Comparison of ENCODE assay signal across 1 cellular context in the genomic region with DNA sequence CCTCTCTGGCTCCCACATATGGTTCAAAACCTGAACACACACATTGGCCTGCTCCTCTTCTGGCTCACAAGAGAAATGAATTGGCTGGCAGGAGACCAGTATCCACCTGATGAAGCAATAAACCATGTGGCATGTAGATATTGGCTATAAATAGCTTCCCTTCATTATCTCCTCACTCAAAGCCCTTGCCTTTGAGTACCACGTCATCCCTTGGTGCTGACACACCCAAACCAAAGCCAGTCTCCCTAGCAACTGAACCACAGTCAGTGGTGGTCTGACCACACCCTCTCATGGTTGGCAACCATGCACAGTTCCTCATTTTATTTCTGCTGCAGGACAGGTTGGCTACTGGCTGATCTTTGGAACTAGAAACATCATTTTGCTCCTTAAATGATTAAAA.
TF ChIP-seq lines count a peak whose summit lies in the region.

No MANE protein-coding gene starts in this region.

TF ChIP-seq in K562, 482 proteins besides CTCF, POLR2A, EP300 and RAD21 (continued from another document and continues in another):
- TF ChIP-seq, protein P1, sequence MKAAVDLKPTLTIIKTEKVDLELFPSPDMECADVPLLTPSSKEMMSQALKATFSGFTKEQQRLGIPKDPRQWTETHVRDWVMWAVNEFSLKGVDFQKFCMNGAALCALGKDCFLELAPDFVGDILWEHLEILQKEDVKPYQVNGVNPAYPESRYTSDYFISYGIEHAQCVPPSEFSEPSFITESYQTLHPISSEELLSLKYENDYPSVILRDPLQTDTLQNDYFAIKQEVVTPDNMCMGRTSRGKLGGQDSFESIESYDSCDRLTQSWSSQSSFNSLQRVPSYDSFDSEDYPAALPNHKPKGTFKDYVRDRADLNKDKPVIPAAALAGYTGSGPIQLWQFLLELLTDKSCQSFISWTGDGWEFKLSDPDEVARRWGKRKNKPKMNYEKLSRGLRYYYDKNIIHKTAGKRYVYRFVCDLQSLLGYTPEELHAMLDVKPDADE (conservative IDR thresholded peaks at IDR 0.05; ENCODE audit: control insufficient read depth, low read depth, low read length): no peak
- TF ChIP-seq ATF7 (IDR thresholded peaks at IDR 0.05) (peak; percentile 60; the same call in 1 of the 2 replicates), HDAC2 (IDR thresholded peaks at IDR 0.05) (no peak), TARDBP (IDR thresholded peaks at IDR 0.05) (no peak), SMARCA4 (IDR thresholded peaks at IDR 0.05) (peak; percentile 18; the same call in 1 of the 2 replicates), FOXJ3 (CRISPR knock-in tag; IDR thresholded peaks at IDR 0.05) (no peak), ZNF3 (CRISPR knock-in tag; IDR thresholded peaks at IDR 0.05) (no peak), ZFP36 (IDR thresholded peaks at IDR 0.05; ENCODE audit: low read depth, low read length, partially characterized antibody) (no peak), L3MBTL2 (IDR thresholded peaks at IDR 0.05) (no peak), ZBTB8A (IDR thresholded peaks at IDR 0.05; ENCODE audit: partially characterized antibody) (no peak), NFIC (IDR thresholded peaks at IDR 0.05) (peak; percentile 39; the same call in 1 of the 2 replicates), IFI16 (CRISPR knock-in tag; IDR thresholded peaks at IDR 0.05) (no peak), KLF16 (IDR thresholded peaks at IDR 0.05) (peak; percentile 69), HOXB6 (CRISPR knock-in tag; IDR thresholded peaks at IDR 0.05; ENCODE audit: borderline replicate concordance) (no peak), ESRRA (IDR thresholded peaks at IDR 0.05; ENCODE audit: borderline replicate concordance, low read depth) (no peak; the same call in 1 of the 2 replicates), ELF2 (CRISPR knock-in tag; IDR thresholded peaks at IDR 0.05) (no peak), HMGN3 (IDR thresholded peaks at IDR 0.05; ENCODE audit: borderline replicate concordance, extremely low read depth, insufficient read length, low read depth, low read length) (no peak), OTX1 (CRISPR knock-in tag; IDR thresholded peaks at IDR 0.05) (no peak), TAL1 (IDR thresholded peaks at IDR 0.05) (peak; percentile 66), POLR2AphosphoS5 (IDR thresholded peaks at IDR 0.05; ENCODE audit: control insufficient read depth, insufficient read depth, low read depth, low read length) (peak; percentile 45; the same call in 1 of the 2 replicates), ZNF431 (CRISPR knock-in tag; IDR thresholded peaks at IDR 0.05) (no peak), CEBPB (tag; IDR thresholded peaks at IDR 0.05) (peak; percentile 93), HMG20B (CRISPR knock-in tag; IDR thresholded peaks at IDR 0.05) (no peak), KAT2B (IDR thresholded peaks at IDR 0.05; ENCODE audit: low read depth, low read length) (no peak), ZFPM2 (CRISPR knock-in tag; IDR thresholded peaks at IDR 0.05) (no peak), MTA2 (IDR thresholded peaks at IDR 0.05; ENCODE audit: low read depth) (no peak), TFAM (CRISPR knock-in tag; conservative IDR thresholded peaks at IDR 0.05) (no peak), PTRF (tag; IDR thresholded peaks at IDR 0.05) (no peak), RBM17 (IDR thresholded peaks at IDR 0.05; ENCODE audit: borderline replicate concordance, low read depth, low read length) (no peak), ZNF175 (CRISPR knock-in tag; IDR thresholded peaks at IDR 0.05; ENCODE audit: low read depth) (no peak), SIN3B (IDR thresholded peaks at IDR 0.05; ENCODE audit: low read depth) (no peak), ARHGAP35 (IDR thresholded peaks at IDR 0.05; ENCODE audit: partially characterized antibody) (no peak), NR2F6 (CRISPR knock-in tag; IDR thresholded peaks at IDR 0.05) (no peak), SMARCA5 (IDR thresholded peaks at IDR 0.05) (no peak), MAFK (IDR thresholded peaks at IDR 0.05; ENCODE audit: low read length) (no peak), CREM (IDR thresholded peaks at IDR 0.05; ENCODE audit: low read depth) (peak; percentile 81), MCM7 (IDR thresholded peaks at IDR 0.05) (no peak), SAFB (IDR thresholded peaks at IDR 0.05; ENCODE audit: borderline replicate concordance, low read depth, low read length) (no peak), RBM22 (IDR thresholded peaks at IDR 0.05; ENCODE audit: low read depth, low read length, poor library complexity, severe bottlenecking) (no peak)
- TF ChIP-seq, protein P2, sequence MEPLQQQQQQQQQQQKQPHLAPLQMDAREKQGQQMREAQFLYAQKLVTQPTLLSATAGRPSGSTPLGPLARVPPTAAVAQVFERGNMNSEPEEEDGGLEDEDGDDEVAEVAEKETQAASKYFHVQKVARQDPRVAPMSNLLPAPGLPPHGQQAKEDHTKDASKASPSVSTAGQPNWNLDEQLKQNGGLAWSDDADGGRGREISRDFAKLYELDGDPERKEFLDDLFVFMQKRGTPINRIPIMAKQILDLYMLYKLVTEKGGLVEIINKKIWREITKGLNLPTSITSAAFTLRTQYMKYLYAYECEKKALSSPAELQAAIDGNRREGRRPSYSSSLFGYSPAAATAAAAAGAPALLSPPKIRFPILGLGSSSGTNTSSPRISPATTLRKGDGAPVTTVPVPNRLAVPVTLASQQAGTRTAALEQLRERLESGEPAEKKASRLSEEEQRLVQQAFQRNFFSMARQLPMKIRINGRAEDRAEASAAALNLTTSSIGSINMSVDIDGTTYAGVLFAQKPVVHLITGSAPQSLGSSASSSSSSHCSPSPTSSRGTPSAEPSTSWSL (CRISPR knock-in tag; IDR thresholded peaks at IDR 0.05; ENCODE audit: borderline replicate concordance): no peak
- TF ChIP-seq, protein P3, sequence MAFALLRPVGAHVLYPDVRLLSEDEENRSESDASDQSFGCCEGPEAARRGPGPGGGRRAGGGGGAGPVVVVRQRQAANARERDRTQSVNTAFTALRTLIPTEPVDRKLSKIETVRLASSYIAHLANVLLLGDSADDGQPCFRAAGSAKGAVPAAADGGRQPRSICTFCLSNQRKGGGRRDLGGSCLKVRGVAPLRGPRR (CRISPR knock-in tag; IDR thresholded peaks at IDR 0.05): no peak
- TF ChIP-seq, protein P4, sequence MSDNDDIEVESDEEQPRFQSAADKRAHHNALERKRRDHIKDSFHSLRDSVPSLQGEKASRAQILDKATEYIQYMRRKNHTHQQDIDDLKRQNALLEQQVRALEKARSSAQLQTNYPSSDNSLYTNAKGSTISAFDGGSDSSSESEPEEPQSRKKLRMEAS (CRISPR knock-in tag; IDR thresholded peaks at IDR 0.05): peak; percentile 49; the same call in 1 of the 2 replicates
- TF ChIP-seq, protein P5, sequence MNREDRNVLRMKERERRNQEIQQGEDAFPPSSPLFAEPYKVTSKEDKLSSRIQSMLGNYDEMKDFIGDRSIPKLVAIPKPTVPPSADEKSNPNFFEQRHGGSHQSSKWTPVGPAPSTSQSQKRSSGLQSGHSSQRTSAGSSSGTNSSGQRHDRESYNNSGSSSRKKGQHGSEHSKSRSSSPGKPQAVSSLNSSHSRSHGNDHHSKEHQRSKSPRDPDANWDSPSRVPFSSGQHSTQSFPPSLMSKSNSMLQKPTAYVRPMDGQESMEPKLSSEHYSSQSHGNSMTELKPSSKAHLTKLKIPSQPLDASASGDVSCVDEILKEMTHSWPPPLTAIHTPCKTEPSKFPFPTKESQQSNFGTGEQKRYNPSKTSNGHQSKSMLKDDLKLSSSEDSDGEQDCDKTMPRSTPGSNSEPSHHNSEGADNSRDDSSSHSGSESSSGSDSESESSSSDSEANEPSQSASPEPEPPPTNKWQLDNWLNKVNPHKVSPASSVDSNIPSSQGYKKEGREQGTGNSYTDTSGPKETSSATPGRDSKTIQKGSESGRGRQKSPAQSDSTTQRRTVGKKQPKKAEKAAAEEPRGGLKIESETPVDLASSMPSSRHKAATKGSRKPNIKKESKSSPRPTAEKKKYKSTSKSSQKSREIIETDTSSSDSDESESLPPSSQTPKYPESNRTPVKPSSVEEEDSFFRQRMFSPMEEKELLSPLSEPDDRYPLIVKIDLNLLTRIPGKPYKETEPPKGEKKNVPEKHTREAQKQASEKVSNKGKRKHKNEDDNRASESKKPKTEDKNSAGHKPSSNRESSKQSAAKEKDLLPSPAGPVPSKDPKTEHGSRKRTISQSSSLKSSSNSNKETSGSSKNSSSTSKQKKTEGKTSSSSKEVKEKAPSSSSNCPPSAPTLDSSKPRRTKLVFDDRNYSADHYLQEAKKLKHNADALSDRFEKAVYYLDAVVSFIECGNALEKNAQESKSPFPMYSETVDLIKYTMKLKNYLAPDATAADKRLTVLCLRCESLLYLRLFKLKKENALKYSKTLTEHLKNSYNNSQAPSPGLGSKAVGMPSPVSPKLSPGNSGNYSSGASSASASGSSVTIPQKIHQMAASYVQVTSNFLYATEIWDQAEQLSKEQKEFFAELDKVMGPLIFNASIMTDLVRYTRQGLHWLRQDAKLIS (CRISPR knock-in tag; IDR thresholded peaks at IDR 0.05): no peak
- TF ChIP-seq, protein P6, sequence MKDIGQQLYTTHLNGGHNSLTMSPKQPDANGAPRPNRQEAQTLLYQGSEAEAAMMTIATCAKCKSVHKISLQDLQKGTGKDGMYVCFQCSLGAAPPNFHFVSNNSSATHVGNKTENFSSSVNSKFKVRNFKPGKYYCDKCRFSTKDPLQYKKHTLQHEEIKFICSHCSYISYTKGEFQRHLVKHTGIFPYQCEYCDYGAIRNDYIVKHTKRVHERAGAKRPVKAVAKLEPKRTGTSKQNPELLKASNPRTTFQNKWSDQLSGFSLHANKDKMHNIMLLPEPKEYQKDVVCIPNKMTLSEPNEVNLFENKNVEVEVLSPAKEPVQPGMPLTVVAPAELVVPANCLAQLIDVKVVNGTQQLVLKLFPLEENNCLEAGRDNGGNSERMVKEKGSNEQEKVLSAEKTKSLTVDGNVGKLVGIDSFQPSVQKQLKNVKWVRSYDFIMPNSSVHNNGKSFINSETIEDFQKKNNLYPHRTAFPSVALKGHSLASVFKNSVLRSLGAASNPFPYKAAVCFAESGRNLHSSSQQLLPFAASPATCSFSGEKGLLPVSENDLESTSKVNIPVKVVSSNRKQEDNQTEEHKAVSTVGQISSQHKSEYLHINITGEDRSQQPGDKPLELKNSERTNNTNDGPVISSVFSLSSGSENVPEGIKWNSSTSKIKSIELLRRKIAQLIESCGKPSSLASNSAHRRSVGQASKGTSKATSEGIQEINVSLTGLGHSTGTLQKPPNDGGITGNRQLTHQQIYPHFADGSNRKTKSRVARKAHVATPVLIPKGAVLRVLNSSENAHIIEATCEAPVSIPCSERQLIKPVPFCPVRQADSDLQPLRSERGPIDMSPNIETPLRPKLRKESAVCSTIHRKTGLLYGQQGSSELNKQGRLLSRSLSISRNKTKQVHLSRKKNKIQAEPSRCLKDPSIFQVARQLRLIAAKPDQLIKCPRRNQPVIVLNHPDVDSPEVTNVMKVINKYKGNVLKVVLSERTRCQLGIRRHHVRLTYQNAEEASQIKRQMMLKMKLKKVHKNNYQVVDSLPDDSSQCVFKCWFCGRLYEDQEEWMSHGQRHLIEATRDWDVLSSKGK (CRISPR knock-in tag; IDR thresholded peaks at IDR 0.05): no peak
- TF ChIP-seq, protein P7, sequence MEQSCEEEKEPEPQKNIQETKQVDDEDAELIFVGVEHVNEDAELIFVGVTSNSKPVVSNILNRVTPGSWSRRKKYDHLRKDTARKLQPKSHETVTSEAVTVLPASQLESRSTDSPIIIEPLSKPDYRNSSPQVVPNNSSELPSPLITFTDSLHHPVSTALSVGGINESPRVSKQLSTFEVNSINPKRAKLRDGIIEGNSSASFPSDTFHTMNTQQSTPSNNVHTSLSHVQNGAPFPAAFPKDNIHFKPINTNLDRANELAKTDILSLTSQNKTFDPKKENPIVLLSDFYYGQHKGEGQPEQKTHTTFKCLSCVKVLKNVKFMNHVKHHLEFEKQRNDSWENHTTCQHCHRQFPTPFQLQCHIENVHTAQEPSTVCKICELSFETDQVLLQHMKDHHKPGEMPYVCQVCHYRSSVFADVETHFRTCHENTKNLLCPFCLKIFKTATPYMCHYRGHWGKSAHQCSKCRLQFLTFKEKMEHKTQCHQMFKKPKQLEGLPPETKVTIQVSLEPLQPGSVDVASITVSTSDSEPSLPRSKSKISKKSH (CRISPR knock-in tag; IDR thresholded peaks at IDR 0.05): no peak
- TF ChIP-seq, protein P8, sequence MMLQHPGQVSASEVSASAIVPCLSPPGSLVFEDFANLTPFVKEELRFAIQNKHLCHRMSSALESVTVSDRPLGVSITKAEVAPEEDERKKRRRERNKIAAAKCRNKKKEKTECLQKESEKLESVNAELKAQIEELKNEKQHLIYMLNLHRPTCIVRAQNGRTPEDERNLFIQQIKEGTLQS (IDR thresholded peaks at IDR 0.05): peak; percentile 66
- TF ChIP-seq, protein P8 (CRISPR knock-in tag; conservative IDR thresholded peaks at IDR 0.05): no peak
- TF ChIP-seq, protein P9, sequence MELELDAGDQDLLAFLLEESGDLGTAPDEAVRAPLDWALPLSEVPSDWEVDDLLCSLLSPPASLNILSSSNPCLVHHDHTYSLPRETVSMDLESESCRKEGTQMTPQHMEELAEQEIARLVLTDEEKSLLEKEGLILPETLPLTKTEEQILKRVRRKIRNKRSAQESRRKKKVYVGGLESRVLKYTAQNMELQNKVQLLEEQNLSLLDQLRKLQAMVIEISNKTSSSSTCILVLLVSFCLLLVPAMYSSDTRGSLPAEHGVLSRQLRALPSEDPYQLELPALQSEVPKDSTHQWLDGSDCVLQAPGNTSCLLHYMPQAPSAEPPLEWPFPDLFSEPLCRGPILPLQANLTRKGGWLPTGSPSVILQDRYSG (tag; conservative IDR thresholded peaks at IDR 0.05; ENCODE audit: low read depth): no peak
- TF ChIP-seq, protein P10, sequence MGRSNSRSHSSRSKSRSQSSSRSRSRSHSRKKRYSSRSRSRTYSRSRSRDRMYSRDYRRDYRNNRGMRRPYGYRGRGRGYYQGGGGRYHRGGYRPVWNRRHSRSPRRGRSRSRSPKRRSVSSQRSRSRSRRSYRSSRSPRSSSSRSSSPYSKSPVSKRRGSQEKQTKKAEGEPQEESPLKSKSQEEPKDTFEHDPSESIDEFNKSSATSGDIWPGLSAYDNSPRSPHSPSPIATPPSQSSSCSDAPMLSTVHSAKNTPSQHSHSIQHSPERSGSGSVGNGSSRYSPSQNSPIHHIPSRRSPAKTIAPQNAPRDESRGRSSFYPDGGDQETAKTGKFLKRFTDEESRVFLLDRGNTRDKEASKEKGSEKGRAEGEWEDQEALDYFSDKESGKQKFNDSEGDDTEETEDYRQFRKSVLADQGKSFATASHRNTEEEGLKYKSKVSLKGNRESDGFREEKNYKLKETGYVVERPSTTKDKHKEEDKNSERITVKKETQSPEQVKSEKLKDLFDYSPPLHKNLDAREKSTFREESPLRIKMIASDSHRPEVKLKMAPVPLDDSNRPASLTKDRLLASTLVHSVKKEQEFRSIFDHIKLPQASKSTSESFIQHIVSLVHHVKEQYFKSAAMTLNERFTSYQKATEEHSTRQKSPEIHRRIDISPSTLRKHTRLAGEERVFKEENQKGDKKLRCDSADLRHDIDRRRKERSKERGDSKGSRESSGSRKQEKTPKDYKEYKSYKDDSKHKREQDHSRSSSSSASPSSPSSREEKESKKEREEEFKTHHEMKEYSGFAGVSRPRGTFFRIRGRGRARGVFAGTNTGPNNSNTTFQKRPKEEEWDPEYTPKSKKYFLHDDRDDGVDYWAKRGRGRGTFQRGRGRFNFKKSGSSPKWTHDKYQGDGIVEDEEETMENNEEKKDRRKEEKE (IDR thresholded peaks at IDR 0.05; ENCODE audit: borderline replicate concordance in 1 of 2, control insufficient read depth in 1 of 2, low read depth in 2 of 2, low read length in 1 of 2): no peak
- TF ChIP-seq, protein P11, sequence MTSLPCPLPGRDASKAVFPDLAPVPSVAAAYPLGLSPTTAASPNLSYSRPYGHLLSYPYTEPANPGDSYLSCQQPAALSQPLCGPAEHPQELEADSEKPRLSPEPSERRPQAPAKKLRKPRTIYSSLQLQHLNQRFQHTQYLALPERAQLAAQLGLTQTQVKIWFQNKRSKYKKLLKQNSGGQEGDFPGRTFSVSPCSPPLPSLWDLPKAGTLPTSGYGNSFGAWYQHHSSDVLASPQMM (CRISPR knock-in tag; IDR thresholded peaks at IDR 0.05): no peak
